ENCODE assay signal across 24 cellular contexts in genomic region chr4:159966741-159967140, GRCh38.
"Had no signal": no experiment of that assay in that cellular context is flagged by ENCODE, and none has a peak within 500 bp of the region (broad histone marks: within the 10 kb centered on the region; RNA-seq: fewer than 3 reads in every experiment).

No MANE protein-coding gene starts in this region.

- H3K27me3 ChIP-seq: brain microvascular endothelial cell, heart right ventricle, left lung, ovary, sigmoid colon, stomach, tibial nerve had no signal

- DNase-seq: activated CD4-positive, alpha-beta T cell treated with anti-CD3 and anti-CD28 coated beads for 36 hours; activated CD4-positive, CD25-positive, alpha-beta regulatory T cell; activated CD8-positive, alpha-beta memory T cell treated with anti-CD3 and anti-CD28 coated beads, Interleukin-2, amount 10 ng/mL, durations not matched to agents 7 days and 5 days; activated CD8-positive, alpha-beta T cell treated with anti-CD3 and anti-CD28 coated beads, Interleukin-2, amount 10 ng/mL, durations not matched to agents 7 days and 5 days; activated effector memory CD4-positive, alpha-beta T cell treated with Interleukin-2 at 50 U/mL for 16 hours; activated naive CD4-positive, alpha-beta T cell treated with Interleukin-2 at 50 U/mL for 16 hours; activated T-cell treated with anti-CD3 and anti-CD28 coated beads for 4 hours; anterior cingulate cortex; brain microvascular endothelial cell; cortex of kidney; heart right ventricle; kidney glomerular epithelial cell; lower lobe of right lung; mesenchymal stem cell; nephron progenitor cell; ovary; sigmoid colon; stimulated activated CD4-positive, alpha-beta T cell treated with anti-CD3 and anti-CD28 coated beads, Interleukin-15, amount 100 ng/mL, for 24 hours; stimulated activated CD4-positive, alpha-beta T cell treated with anti-CD3 and anti-CD28 coated beads, Interleukin-2, amount 100 ng/mL, for 24 hours; stimulated activated naive B cell treated with anti-CD40 and anti-IgM and Interleukin-4, amounts not matched to agents 10 μg/mL and 1 μg/mL and 100 μg/mL, for 72 hours; stomach; T-helper 1 cell had no signal

- ATAC-seq: activated CD4-positive, alpha-beta T cell treated with anti-CD3 and anti-CD28 coated beads for 36 hours; activated CD8-positive, alpha-beta memory T cell treated with anti-CD3 and anti-CD28 coated beads, Interleukin-2, amount 10 ng/mL, durations not matched to agents 7 days and 5 days; activated CD8-positive, alpha-beta T cell treated with anti-CD3 and anti-CD28 coated beads, Interleukin-2, amount 10 ng/mL, durations not matched to agents 7 days and 5 days; heart right ventricle; left lung; lower lobe of right lung; stimulated activated naive B cell treated with anti-CD40 and anti-IgM and Interleukin-4, amounts not matched to agents 10 μg/mL and 1 μg/mL and 100 μg/mL, for 72 hours had no signal

- H3K9me3 ChIP-seq: left lung, lower lobe of right lung, ovary, sigmoid colon, stomach, tibial nerve had no signal

- H3K27ac ChIP-seq: brain microvascular endothelial cell, heart right ventricle, left lung, lower lobe of right lung, ovary, sigmoid colon, stomach, tibial nerve had no signal

- H3K36me3 ChIP-seq: brain microvascular endothelial cell, heart right ventricle, left lung, lower lobe of right lung, ovary, sigmoid colon, stomach, tibial nerve had no signal

- H3K4me3 ChIP-seq: heart right ventricle, left lung, lower lobe of right lung, ovary, sigmoid colon, stomach, tibial nerve had no signal

- H3K4me1 ChIP-seq: heart right ventricle, left lung, lower lobe of right lung, sigmoid colon, stomach, tibial nerve had no signal
